8 cellular contexts compared by ENCODE assay signal in the genomic region with DNA sequence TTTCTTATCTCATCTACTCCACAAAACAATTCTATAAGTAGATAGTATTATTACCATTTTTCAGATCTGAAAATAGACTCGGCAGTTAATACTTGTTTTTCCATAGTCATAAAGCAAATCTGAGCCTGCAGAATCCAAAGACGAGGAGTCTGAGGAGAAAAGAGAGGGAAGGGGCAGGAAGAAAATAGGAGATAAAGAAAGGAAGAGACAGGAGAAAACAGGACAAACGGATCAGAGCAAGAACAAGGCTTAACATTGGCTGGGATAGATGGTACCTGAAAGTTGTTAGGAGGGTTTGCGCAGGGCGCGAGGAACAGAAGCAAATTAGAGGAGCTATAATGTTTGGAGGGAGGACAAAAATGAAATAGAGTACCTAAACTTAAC. TPM values are rescaled to one million over a fixed set of nuclear protein-coding genes. Genes with fewer than 3 reads are reported as not detected.
DNase-seq lines count a peak whose midpoint lies in the region; ATAC-seq and TF ChIP-seq lines count a peak whose summit lies in the region.

No MANE protein-coding gene starts in this region.

- no peaks in the 10 kb centered on the region for H3K9me3 ChIP-seq in hepatocyte (ENCODE audit: low read depth)
- no peaks in the 10 kb centered on the region for H3K9me3 ChIP-seq in spleen

- peaks cover 33% of the 10 kb centered on the region for H3K36me3 Mint-ChIP-seq in activated B cell treated with CpG ODN at 0.5 μM for 24 hours (ENCODE audit: low read depth)

- peaks cover 22% of the 10 kb centered on the region for H3K79me2 ChIP-seq in hepatocyte

- H3K4me1 ChIP-seq in hepatocyte (ENCODE audit: insufficient read depth) (peaks cover 13% of the 10 kb centered on the region), spleen (peaks cover 15 to 43% (median 24%) of the 10 kb centered on the region in 6 donors)

- POLR2A ChIA-PET in activated B cell treated with CpG ODN at 0.5 μM for 24 hours (lab: Charles Lee) = interaction anchor here (0.6 to 3.1 kb wide), 21 partner anchors 11 to 1402 kb away, joined by 3 to 49 read pairs (median 4); a partner anchor contains a TSS

- TF ChIP-seq CTCF in HFF-Myc (IDR thresholded peaks at IDR 0.05; ENCODE audit: low read depth, low read length, missing control alignments) = no peak
- TF ChIP-seq CTCF in activated B cell treated with CpG ODN at 0.5 μM for 24 hours (IDR thresholded peaks at IDR 0.05) = no peak
- TF ChIP-seq CTCF in hepatocyte (IDR thresholded peaks at IDR 0.05; ENCODE audit: poor library complexity) = no peak
- no peak for TF ChIP-seq CTCF in spleen (IDR thresholded peaks at IDR 0.05 in 8 of 11, conservative IDR thresholded peaks at IDR 0.05 in 3 of 11)

- H3K36me3 ChIP-seq in hepatocyte (replicated peaks; ENCODE audit: insufficient read depth, low read depth) = no peaks in the 10 kb centered on the region
- peaks cover 0 to 16% (median 6%) of the 10 kb centered on the region in 6 donors for H3K36me3 ChIP-seq in spleen

- peak overlapping the region; percentile 76 for H3K4me2 ChIP-seq in hepatocyte

- no peaks in the 10 kb centered on the region for H3K27me3 ChIP-seq in hepatocyte
- no peaks in the 10 kb centered on the region for H3K27me3 ChIP-seq in spleen (replicated peaks in 1 of 7)

- no peaks in the 10 kb centered on the region for H3K27me3 Mint-ChIP-seq in activated B cell treated with CpG ODN at 0.5 μM for 24 hours

- H3K27ac Mint-ChIP-seq in activated B cell treated with CpG ODN at 0.5 μM for 24 hours = peak overlapping the region; percentile 99

- H3K4me3 Mint-ChIP-seq in activated B cell treated with CpG ODN at 0.5 μM for 24 hours = peak overlapping the region; percentile 98

- H4K20me1 ChIP-seq in hepatocyte (ENCODE audit: insufficient read depth, poor library complexity, severe bottlenecking) = no peaks in the 10 kb centered on the region

- no peak for ATAC-seq in activated B cell treated with CpG ODN at 0.5 μM for 24 hours (ENCODE audit: low read depth)
- no peak for ATAC-seq in HG03108 (IDR thresholded peaks at IDR 0.05; ENCODE audit: unreplicated experiment)
- ATAC-seq in GM21423 (IDR thresholded peaks at IDR 0.05; ENCODE audit: unreplicated experiment) = no peak

- CTCF ChIA-PET in activated B cell treated with CpG ODN at 0.5 μM for 24 hours (lab: Charles Lee) = interaction anchor here (0.9 to 3.8 kb wide), 9 partner anchors 10 to 335 kb away, joined by 3 to 34 read pairs (median 4); a partner anchor contains a TSS

- DNase-seq in HFF-Myc (ENCODE audit: extremely low read depth, low read depth) = no peak
- DNase-seq in activated B cell treated with CpG ODN at 0.5 μM for 24 hours = no peak
- no peak for DNase-seq in hepatocyte (ENCODE audit: low spot score)
- no peak for DNase-seq in spleen
- DNase-seq in SHP77 (lab: John Stamatoyannopoulos, UW) = no peak
- DNase-seq in COR-L47 (lab: John Stamatoyannopoulos, UW) = no peak

- peak overlapping the region; percentile 73 for H3K4me3 ChIP-seq in HFF-Myc (replicated peaks; ENCODE audit: low read depth, low read length)
- peak overlapping the region; percentile 37 for H3K4me3 ChIP-seq in hepatocyte
- peak overlapping the region; percentile 89 to 100 (median 96) for H3K4me3 ChIP-seq in spleen

- WGBS in hepatocyte (ENCODE audit: low lambda C conversion rate, missing lambda C conversion rate) = 40% methylated on average over 6 of the region's 6 CpGs
- WGBS in spleen, 5 donors = 44 to 50% (median 46%) methylated on average over 6 of the region's 6 CpGs

- intact Hi-C loops in activated B cell treated with CpG ODN at 0.5 μM for 24 hours (cut with micrococcal nuclease) (loop anchor here (1.0 kb wide), 1 partner anchor 10 kb away; a partner anchor contains a TSS), spleen (cut with DNase I; ENCODE audit: low total_unique reads) (no loop called here)

- TF ChIP-seq POLR2A in spleen (IDR thresholded peaks at IDR 0.05) = peak in 1 of 3 donors; percentile 33

- no peaks in the 10 kb centered on the region for H3K9me3 Mint-ChIP-seq in activated B cell treated with CpG ODN at 0.5 μM for 24 hours

- H3K4me1 Mint-ChIP-seq in activated B cell treated with CpG ODN at 0.5 μM for 24 hours = peaks cover 27% of the 10 kb centered on the region

- no peaks in the 10 kb centered on the region for H3K9me2 ChIP-seq in hepatocyte (replicated peaks; ENCODE audit: insufficient read depth)

- peak overlapping the region; percentile 96 for H3K27ac ChIP-seq in hepatocyte
- H3K27ac ChIP-seq in spleen = peak overlapping the region; percentile 83 to 97 (median 92)

- H2AFZ ChIP-seq in hepatocyte = peak overlapping the region; percentile 70

RNA-seq across cellular contexts. Expression of a gene that starts 0.6 kb away (rescaled TPM):
- total RNA-seq in activated B cell treated with CpG ODN at 0.5 μM for 24 hours = 23.4 and 27.0 TPM in 2 replicates
- 52.3 and 53.0 TPM in 2 replicates for total RNA-seq in hepatocyte
- 42.6 and 51.7 TPM in 2 replicates for polyA plus RNA-seq in hepatocyte
- total RNA-seq in spleen = 10 to 100 TPM in 6 of 7 donors, 1 to 10 TPM in 1; 8.7 to 16.4 (median 13.3) TPM
- polyA plus RNA-seq in spleen = 10 to 100 TPM; 10.2 to 26.4 (median 17.0) TPM

RNA-seq across cellular contexts. Expression of a gene that starts 10.5 kb away (rescaled TPM):
- total RNA-seq in activated B cell treated with CpG ODN at 0.5 μM for 24 hours = 29.7 and 30.3 TPM in 2 replicates
- 39.6 and 44.8 TPM in 2 replicates for total RNA-seq in hepatocyte
- polyA plus RNA-seq in hepatocyte = 39.2 and 45.2 TPM in 2 replicates
- 10 to 100 TPM; 31.5 to 49.8 (median 37.9) TPM for total RNA-seq in spleen
- 10 to 100 TPM in 1 of 3 donors, 1 to 10 TPM in 2; 5.7 to 13.9 (median 6.6) TPM for polyA plus RNA-seq in spleen

RNA-seq across cellular contexts. Expression of a gene that starts 36.0 kb away (rescaled TPM):
- total RNA-seq in activated B cell treated with CpG ODN at 0.5 μM for 24 hours (57.8 and 59.1 TPM in 2 replicates), hepatocyte (0.30 and 1.4 TPM in 2 replicates), spleen (10 to 100 TPM; 18.1 to 33.4 (median 23.4) TPM)
- polyA plus RNA-seq in hepatocyte (0.55 and 1.2 TPM in 2 replicates), spleen (10 to 100 TPM in 2 of 3 donors, 1 to 10 TPM in 1; 9.5 to 15.6 (median 11.9) TPM)

Comparison
In these comparisons a context has a peak if more than half of its experiments do, and no peak if none do; other contexts are left out.
1. H3K4me3 ChIP-seq: peak in every context shown above with its lines; median percentile 96 in spleen; 73 in HFF-Myc; 37 in hepatocyte.